In the genomic region with DNA sequence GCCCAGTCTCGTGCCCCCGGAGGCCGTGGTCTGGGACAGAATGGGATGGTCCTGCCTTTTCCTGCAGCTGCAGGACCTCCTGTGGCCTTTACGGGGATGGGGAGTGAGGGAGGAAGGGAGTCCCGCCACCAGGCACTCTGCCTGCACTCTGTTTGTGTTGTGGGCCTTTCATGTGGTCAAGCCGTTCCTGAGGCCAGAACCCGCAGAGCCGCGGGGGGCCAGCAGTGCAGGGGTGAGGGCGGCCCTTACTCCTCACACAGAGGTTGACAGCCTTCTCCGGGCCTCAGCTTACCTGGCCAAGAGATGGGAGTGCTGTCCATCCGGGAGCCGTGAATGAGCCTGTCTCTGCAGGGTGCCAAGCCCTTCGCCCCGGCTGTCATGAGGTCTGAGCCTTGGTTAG, we compare ENCODE assay signal across 19 cellular contexts.
DNase-seq lines count a peak whose midpoint lies in the region; ATAC-seq, FAIRE-seq and TF ChIP-seq lines count a peak whose summit lies in the region.
"Had no signal": no experiment of that assay in that cellular context is flagged by ENCODE, and none has a peak within 500 bp of the region (broad histone marks: within the 10 kb centered on the region; RNA-seq: fewer than 3 reads in every experiment).

No MANE protein-coding gene starts in this region.

- TF ChIP-seq CTCF in HepG2 (CRISPR knock-in tag; IDR thresholded peaks at IDR 0.05), result no peak
- no peak for TF ChIP-seq CTCF in right lobe of liver (IDR thresholded peaks at IDR 0.05)
- TF ChIP-seq CTCF in brain microvascular endothelial cell (IDR thresholded peaks at IDR 0.05; ENCODE audit: low read depth, low read length, missing control alignments), result peak; percentile 4
- no peak for TF ChIP-seq CTCF in testis (IDR thresholded peaks at IDR 0.05)
- TF ChIP-seq CTCF in Calu3 (IDR thresholded peaks at IDR 0.05; ENCODE audit: unreplicated experiment), result no peak

- H3K27ac Mint-ChIP-seq in activated T-helper 1 cell treated with anti-CD3 and anti-CD28 coated beads, Interleukin-12 subunit alpha, Interleukin-12 subunit beta, Interleukin-2, Interleukin-4 antibody, amounts not matched to agents 30 ng/mL and 10 ng/mL and 1 ng/mL, durations not matched to agents 14 hours and 24 hours and 36 hours, result no peak overlapping the region
- no peak overlapping the region for H3K27ac Mint-ChIP-seq in Calu3 (ENCODE audit: unreplicated experiment)
- H3K27ac Mint-ChIP-seq: CD8-positive, alpha-beta T cell; HFFc6 had no signal

- DNase-seq in HepG2 (ENCODE audit: low spot score) (no peak), right lobe of liver (no peak), RPMI7951 (ENCODE audit: low read depth) (peak; percentile 88), brain microvascular endothelial cell (peak; percentile 24), testis (peak; percentile 23), Calu3 (no peak)
- no peak for DNase-seq in activated T-helper 1 cell treated with anti-CD3 and anti-CD28 coated beads, Interleukin-12 subunit alpha, Interleukin-12 subunit beta, Interleukin-2, Interleukin-4 antibody, amounts not matched to agents 30 ng/mL and 10 ng/mL and 1 ng/mL, durations not matched to agents 14 hours and 24 hours and 36 hours (ENCODE audit: low spot score)
- DNase-seq: CD8-positive, alpha-beta T cell; DMS53; GOT3; HFFc6; NCI-H1105 treated with DMSO at 0.1 percent for 48 hours; NCI-H187; NCI-H2107; NCI-H510A; NCI-H748 treated with DMSO at 0.1 percent for 48 hours; OCI-M1 had no signal

- 47% methylated on average over 3 of the region's 15 CpGs for WGBS in HepG2 (ENCODE audit: low lambda C conversion rate)
- 56% methylated on average over 5 of the region's 15 CpGs for WGBS in right lobe of liver (ENCODE audit: insufficient coverage, low coverage, low lambda C conversion rate, missing lambda C conversion rate)
- WGBS in testis, 2 donors, result 56 to 57% methylated on average over 3 to 15 of the region's 15 CpGs

- no peak overlapping the region for H3K4me3 Mint-ChIP-seq in activated T-helper 1 cell treated with anti-CD3 and anti-CD28 coated beads, Interleukin-12 subunit alpha, Interleukin-12 subunit beta, Interleukin-2, Interleukin-4 antibody, amounts not matched to agents 30 ng/mL and 10 ng/mL and 1 ng/mL, durations not matched to agents 14 hours and 24 hours and 36 hours
- no peak overlapping the region for H3K4me3 Mint-ChIP-seq in Calu3 (ENCODE audit: low read depth, unreplicated experiment)
- H3K4me3 Mint-ChIP-seq: CD8-positive, alpha-beta T cell; HFFc6 had no signal

- peaks cover 8% of the 10 kb centered on the region for H3K4me1 ChIP-seq in HepG2 (ENCODE audit: insufficient read depth, low read length)
- no peaks in the 10 kb centered on the region for H3K4me1 ChIP-seq in right lobe of liver
- H3K4me1 ChIP-seq in testis, result peaks cover 9% of the 10 kb centered on the region
- H3K4me1 ChIP-seq: A549 had no signal

- no peak for TF ChIP-seq POLR2A in HepG2 (IDR thresholded peaks at IDR 0.05; ENCODE audit: insufficient read depth in 1 of 2, low read depth in 2 of 2, low read length in 2 of 2)
- TF ChIP-seq POLR2A in right lobe of liver (IDR thresholded peaks at IDR 0.05), result no peak
- no peak for TF ChIP-seq POLR2A in testis (IDR thresholded peaks at IDR 0.05)

- H4K20me1 ChIP-seq in HepG2 (ENCODE audit: insufficient read depth, low read length), result no peaks in the 10 kb centered on the region

- no peak for FAIRE-seq in HepG2 (lab: Jason Lieb, UNC)
- FAIRE-seq: A549 had no signal

- ATAC-seq in HepG2 (no peak), right lobe of liver (no peak), HG03432 (IDR thresholded peaks at IDR 0.05; ENCODE audit: unreplicated experiment) (no peak)
- ATAC-seq: A549; CD8-positive, alpha-beta T cell had no signal

- H3K27ac ChIP-seq in HepG2 (ENCODE audit: extremely low read length, insufficient read depth, low read length), result no peak overlapping the region
- H3K27ac ChIP-seq in right lobe of liver, result no peak overlapping the region
- H3K27ac ChIP-seq in brain microvascular endothelial cell, result no peak overlapping the region
- no peak overlapping the region for H3K27ac ChIP-seq in testis
- H3K27ac ChIP-seq: A549 had no signal

- TF ChIP-seq EP300 in HepG2 (IDR thresholded peaks at IDR 0.05; ENCODE audit: low read depth in 2 of 2, low read length in 2 of 2), result no peak
- no peak for TF ChIP-seq EP300 in HepG2 (CRISPR knock-in tag; IDR thresholded peaks at IDR 0.05; ENCODE audit: borderline replicate concordance)

- H3K9me3 ChIP-seq in HepG2 (ENCODE audit: low read length), result no peaks in the 10 kb centered on the region
- no peaks in the 10 kb centered on the region for H3K9me3 ChIP-seq in right lobe of liver
- H3K9me3 ChIP-seq in testis, result no peaks in the 10 kb centered on the region
- H3K9me3 ChIP-seq: A549 had no signal

- intact Hi-C loops in HepG2 (cut with micrococcal nuclease; ENCODE audit: unreplicated experiment), result no loop called here
- intact Hi-C loops in right lobe of liver (cut with DNase I), result no loop called here
- intact Hi-C loops in testis (cut with DNase I; ENCODE audit: low total_unique reads), result no loop called here
- intact Hi-C loops in activated T-helper 1 cell treated with anti-CD3 and anti-CD28 coated beads, Interleukin-12 subunit alpha, Interleukin-12 subunit beta, Interleukin-2, Interleukin-4 antibody, amounts not matched to agents 30 ng/mL and 10 ng/mL and 1 ng/mL, durations not matched to agents 14 hours and 24 hours and 36 hours (cut with micrococcal nuclease), result no loop called here
- intact Hi-C loops in Calu3 (cut with micrococcal nuclease; ENCODE audit: unreplicated experiment), result no loop called here

- no peak overlapping the region for H3K9ac ChIP-seq in HepG2 (ENCODE audit: insufficient read depth, low read depth, low read length)

- in situ Hi-C loops in HepG2 (cut with HindIII; ENCODE audit: extremely low pct_ligation_motif_present, low pct_unique_long_range_greater_than_20kb), result no loop called here
- in situ Hi-C loops in brain microvascular endothelial cell (cut with HindIII; ENCODE audit: low pct_ligation_motif_present, low sequenced_read_pairs), result no loop called here

- H2AFZ ChIP-seq in HepG2 (ENCODE audit: low read length), result no peak overlapping the region

- CTCF ChIA-PET in HepG2 (lab: Yijun Ruan, JAX; ENCODE audit: low intra/inter-chr PET ratio, low total read pairs) (no interaction called here), Calu3 (lab: Charles Lee) (no interaction called here)

- no peaks in the 10 kb centered on the region for H3K27me3 Mint-ChIP-seq in activated T-helper 1 cell treated with anti-CD3 and anti-CD28 coated beads, Interleukin-12 subunit alpha, Interleukin-12 subunit beta, Interleukin-2, Interleukin-4 antibody, amounts not matched to agents 30 ng/mL and 10 ng/mL and 1 ng/mL, durations not matched to agents 14 hours and 24 hours and 36 hours (ENCODE audit: insufficient read depth)
- peaks cover 10% of the 10 kb centered on the region for H3K27me3 Mint-ChIP-seq in Calu3 (ENCODE audit: unreplicated experiment)

- H3K36me3 ChIP-seq in HepG2 (replicated peaks in 1 of 2; ENCODE audit: control insufficient read depth in 1 of 2, insufficient read depth in 2 of 2, low read length in 2 of 2) (no peaks in the 10 kb centered on the region), right lobe of liver (no peaks in the 10 kb centered on the region), brain microvascular endothelial cell (replicated peaks) (no peaks in the 10 kb centered on the region), testis (ENCODE audit: low read depth, missing control alignments) (no peaks in the 10 kb centered on the region)

- no TSS peak for BruUV-seq in HepG2 (replicated peaks; lab: Mats Ljungman, UMichigan)
- BruUV-seq in Calu3 (replicated peaks; lab: Mats Ljungman, UMichigan), result no TSS peak

- no peaks in the 10 kb centered on the region for H3K79me2 ChIP-seq in HepG2 (ENCODE audit: insufficient read depth, low read length)

- no peak for TF ChIP-seq RAD21 in HepG2 (CRISPR knock-in tag; IDR thresholded peaks at IDR 0.05)

- H3K27me3 ChIP-seq in HepG2 (ENCODE audit: control insufficient read depth in 1 of 2, insufficient read depth in 2 of 2, low read length in 2 of 2) (no peaks in the 10 kb centered on the region), right lobe of liver (no peaks in the 10 kb centered on the region), brain microvascular endothelial cell (replicated peaks) (no peaks in the 10 kb centered on the region), testis (no peaks in the 10 kb centered on the region)

- H3K36me3 Mint-ChIP-seq in activated T-helper 1 cell treated with anti-CD3 and anti-CD28 coated beads, Interleukin-12 subunit alpha, Interleukin-12 subunit beta, Interleukin-2, Interleukin-4 antibody, amounts not matched to agents 30 ng/mL and 10 ng/mL and 1 ng/mL, durations not matched to agents 14 hours and 24 hours and 36 hours (ENCODE audit: low read depth), result no peaks in the 10 kb centered on the region
- H3K36me3 Mint-ChIP-seq in Calu3 (ENCODE audit: insufficient read depth, unreplicated experiment), result no peaks in the 10 kb centered on the region
- H3K36me3 Mint-ChIP-seq: CD8-positive, alpha-beta T cell had no signal

- H3K4me3 ChIP-seq in HepG2 (replicated peaks in 1 of 3; ENCODE audit: insufficient read depth in 1 of 3, low read depth in 2 of 3, low read length in 3 of 3) (no peak overlapping the region), right lobe of liver (no peak overlapping the region), brain microvascular endothelial cell (ENCODE audit: low read depth, low read length) (no peak overlapping the region), testis (no peak overlapping the region)
- H3K4me3 ChIP-seq: A549 had no signal

- no peak overlapping the region for H3K4me2 ChIP-seq in HepG2 (ENCODE audit: low read depth, low read length)
- H3K4me2 ChIP-seq: A549 had no signal

- POLR2A ChIA-PET in HepG2 (lab: Yijun Ruan, JAX), result no interaction called here

- no peaks in the 10 kb centered on the region for H3K4me1 Mint-ChIP-seq in activated T-helper 1 cell treated with anti-CD3 and anti-CD28 coated beads, Interleukin-12 subunit alpha, Interleukin-12 subunit beta, Interleukin-2, Interleukin-4 antibody, amounts not matched to agents 30 ng/mL and 10 ng/mL and 1 ng/mL, durations not matched to agents 14 hours and 24 hours and 36 hours (ENCODE audit: low read depth)
- H3K4me1 Mint-ChIP-seq in Calu3 (ENCODE audit: low read depth, unreplicated experiment), result no peaks in the 10 kb centered on the region

- no peaks in the 10 kb centered on the region for H3K9me3 Mint-ChIP-seq in activated T-helper 1 cell treated with anti-CD3 and anti-CD28 coated beads, Interleukin-12 subunit alpha, Interleukin-12 subunit beta, Interleukin-2, Interleukin-4 antibody, amounts not matched to agents 30 ng/mL and 10 ng/mL and 1 ng/mL, durations not matched to agents 14 hours and 24 hours and 36 hours
- no peaks in the 10 kb centered on the region for H3K9me3 Mint-ChIP-seq in Calu3 (ENCODE audit: low read depth, unreplicated experiment)
- H3K9me3 Mint-ChIP-seq: CD8-positive, alpha-beta T cell; HFFc6 had no signal

TF ChIP-seq in HepG2, 621 proteins besides CTCF, POLR2A, EP300 and RAD21:
- TF ChIP-seq ZNF629 (CRISPR knock-in tag; conservative IDR thresholded peaks at IDR 0.05) (peak; percentile 49), THYN1 (CRISPR knock-in tag; IDR thresholded peaks at IDR 0.05; ENCODE audit: borderline replicate concordance, low read depth) (no peak)

Comparison
In these comparisons a context has a peak if more than half of its experiments do, and no peak if none do; other contexts are left out.
1. DNase-seq: peak in RPMI7951 (single experiment), brain microvascular endothelial cell (single experiment) and testis (single experiment); none in HepG2 (single experiment), right lobe of liver (0 of 3), activated T-helper 1 cell treated with anti-CD3 and anti-CD28 coated beads, Interleukin-12 subunit alpha, Interleukin-12 subunit beta, Interleukin-2, Interleukin-4 antibody, amounts not matched to agents 30 ng/mL and 10 ng/mL and 1 ng/mL, durations not matched to agents 14 hours and 24 hours and 36 hours (single experiment) and Calu3 (single experiment).